Comparison of ENCODE assay signal across 17 cellular contexts in the genomic region with DNA sequence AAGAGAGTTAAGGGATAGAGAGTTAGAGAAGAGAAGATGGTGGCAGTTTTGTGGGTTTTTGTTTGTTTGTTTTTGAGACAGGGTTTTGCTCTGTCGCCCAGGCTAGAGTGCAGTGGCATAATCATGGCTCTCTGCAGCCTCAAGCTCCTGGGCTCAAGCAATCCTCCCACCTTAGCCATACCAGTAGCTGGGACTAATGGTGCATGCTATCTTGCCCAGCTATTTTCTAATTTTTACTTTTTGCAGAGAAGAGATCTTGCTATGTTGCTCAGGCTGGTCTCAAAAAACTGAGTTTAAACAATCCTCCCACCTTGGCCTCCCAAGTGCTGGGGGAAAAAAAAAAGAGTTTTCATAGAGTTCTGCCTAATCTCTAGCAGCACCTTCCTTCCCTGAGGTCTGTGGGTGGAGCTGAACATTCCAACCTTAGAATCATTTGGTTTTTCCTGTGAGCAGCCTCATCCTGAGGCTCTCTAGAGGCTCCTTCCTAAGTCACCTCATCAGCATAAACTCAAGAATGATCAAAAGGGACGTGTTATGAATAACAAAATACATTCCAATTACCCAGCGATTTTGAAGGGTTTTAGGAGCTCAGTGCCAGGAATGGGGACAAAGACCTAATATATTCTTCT.
DNase-seq lines count a peak whose midpoint lies in the region; ATAC-seq and TF ChIP-seq lines count a peak whose summit lies in the region.
"Had no signal": no experiment of that assay in that cellular context is flagged by ENCODE, and none has a peak within 500 bp of the region (broad histone marks: within the 10 kb centered on the region; RNA-seq: fewer than 3 reads in every experiment).

No MANE protein-coding gene starts in this region.

- H3K9me3 ChIP-seq in SK-N-SH (no peaks in the 10 kb centered on the region), right atrium auricular region (no peaks in the 10 kb centered on the region)
- H3K9me3 ChIP-seq: BLaER1 had no signal

- no peaks in the 10 kb centered on the region for H3K36me3 ChIP-seq in SK-N-SH (replicated peaks in 1 of 2; ENCODE audit: control insufficient read depth in 1 of 2, insufficient read depth in 2 of 2, low read length in 1 of 2)
- H3K36me3 ChIP-seq in right atrium auricular region = no peaks in the 10 kb centered on the region
- H3K36me3 ChIP-seq: BLaER1 had no signal

- peak overlapping the region; percentile 60 to 82; a peak in 3 of 4 replicates for H3K27ac ChIP-seq in SK-N-SH (ENCODE audit: low read depth in 2 of 2, low read length in 1 of 2)
- no peak overlapping the region for H3K27ac ChIP-seq in foreskin keratinocyte
- H3K27ac ChIP-seq in right atrium auricular region = no peak overlapping the region
- H3K27ac ChIP-seq: BLaER1, KMS-11 had no signal

- ATAC-seq in foreskin keratinocyte = peak; percentile 8
- no peak for ATAC-seq in GM21717 (IDR thresholded peaks at IDR 0.05; ENCODE audit: unreplicated experiment)
- ATAC-seq: CD8-positive, alpha-beta T cell; HepG2 had no signal

- in situ Hi-C loops in Caki2 (cut with HindIII; ENCODE audit: low pct_unique_long_range_greater_than_20kb, low sequenced_read_pairs) = no loop called here

- no peaks in the 10 kb centered on the region for H3K9me3 Mint-ChIP-seq in nephron progenitor cell
- H3K9me3 Mint-ChIP-seq: CD8-positive, alpha-beta T cell had no signal

- TF ChIP-seq EP300 in SK-N-SH (IDR thresholded peaks at IDR 0.05; ENCODE audit: borderline replicate concordance in 1 of 2, low read depth in 1 of 2, low read length in 1 of 2) = no peak

- no peaks in the 10 kb centered on the region for H3K36me3 Mint-ChIP-seq in nephron progenitor cell (ENCODE audit: low read depth)
- H3K36me3 Mint-ChIP-seq: CD8-positive, alpha-beta T cell had no signal

- WGBS in SK-N-SH (ENCODE audit: low lambda C conversion rate) = 80% methylated on average over 3 of the region's 3 CpGs

- H4K20me1 ChIP-seq in SK-N-SH (ENCODE audit: insufficient read depth) = no peaks in the 10 kb centered on the region
- H4K20me1 ChIP-seq: BLaER1 had no signal

- H3K9me2 ChIP-seq in SK-N-SH = no peaks in the 10 kb centered on the region

- H3K4me2 ChIP-seq in SK-N-SH = peak overlapping the region; percentile 31; the same call in 1 of the 2 replicates
- H3K4me2 ChIP-seq: BLaER1, KMS-11 had no signal

- no peaks in the 10 kb centered on the region for H3K27me3 Mint-ChIP-seq in nephron progenitor cell (ENCODE audit: low read depth, poor library complexity)

- TF ChIP-seq CTCF in SK-N-SH (IDR thresholded peaks at IDR 0.05) (no peak), foreskin keratinocyte (conservative IDR thresholded peaks at IDR 0.05) (no peak), nephron progenitor cell (IDR thresholded peaks at IDR 0.05) (no peak), right atrium auricular region (IDR thresholded peaks at IDR 0.05) (no peak)

- CTCF ChIA-PET in SK-N-SH (lab: Yijun Ruan, JAX) = no interaction called here

- peaks cover 57% of the 10 kb centered on the region for H3K4me1 Mint-ChIP-seq in nephron progenitor cell

- H3K4me3 ChIP-seq in SK-N-SH (ENCODE audit: low read depth in 2 of 2, low read length in 1 of 2) = no peak overlapping the region
- no peak overlapping the region for H3K4me3 ChIP-seq in right atrium auricular region
- H3K4me3 ChIP-seq: BLaER1 had no signal

- peak overlapping the region; percentile 62 for H3K27ac Mint-ChIP-seq in nephron progenitor cell
- H3K27ac Mint-ChIP-seq: CD8-positive, alpha-beta T cell had no signal

- H3K27me3 ChIP-seq in SK-N-SH (ENCODE audit: insufficient read depth) (no peaks in the 10 kb centered on the region), foreskin keratinocyte (peaks cover 2% of the 10 kb centered on the region), right atrium auricular region (no peaks in the 10 kb centered on the region)
- H3K27me3 ChIP-seq: BLaER1 had no signal

- H3K4me3 Mint-ChIP-seq in nephron progenitor cell = no peak overlapping the region
- H3K4me3 Mint-ChIP-seq: CD8-positive, alpha-beta T cell had no signal

- peaks cover 14% of the 10 kb centered on the region for H3F3A ChIP-seq in SK-N-SH (replicated peaks; ENCODE audit: insufficient read depth)

- no peak overlapping the region for H3K9ac ChIP-seq in SK-N-SH
- H3K9ac ChIP-seq: BLaER1, KMS-11 had no signal

- H3K79me2 ChIP-seq in SK-N-SH (ENCODE audit: insufficient read depth) = no peaks in the 10 kb centered on the region

- no peak overlapping the region for H2AFZ ChIP-seq in SK-N-SH (ENCODE audit: low read depth)

- POLR2A ChIA-PET in SK-N-SH (lab: Yijun Ruan, JAX) = no interaction called here

- DNase-seq in Caki2 (ENCODE audit: low read depth) (peak; percentile 6), SK-N-SH (no peak), foreskin keratinocyte (no peak), nephron progenitor cell (no peak), iPS-NIHi7 (ENCODE audit: extremely low spot score) (no peak), NCI-H82 treated with DMSO at 0.1 percent for 48 hours (lab: John Stamatoyannopoulos, UW; ENCODE audit: unreplicated experiment) (no peak), right atrium auricular region (ENCODE audit: low spot score) (no peak)
- DNase-seq: CD8-positive, alpha-beta T cell; DMS79 treated with DMSO at 0.1 percent for 48 hours; GF-D8; NCI-H1436; NCI-H2029; NCI-H510A treated with DMSO at 0.1 percent for 48 hours had no signal

- TF ChIP-seq RAD21 in SK-N-SH (IDR thresholded peaks at IDR 0.05; ENCODE audit: low read length) = no peak

- H3K4me1 ChIP-seq in SK-N-SH (ENCODE audit: control insufficient read depth in 1 of 2, insufficient read depth in 2 of 2, low read depth in 1 of 2, low read length in 1 of 2) = no peaks in the 10 kb centered on the region; a peak in 1 of 4 replicates
- H3K4me1 ChIP-seq in foreskin keratinocyte = no peaks in the 10 kb centered on the region
- no peaks in the 10 kb centered on the region for H3K4me1 ChIP-seq in right atrium auricular region

TF ChIP-seq in SK-N-SH, 30 proteins besides CTCF, POLR2A, EP300 and RAD21:
- TF ChIP-seq NFIC (IDR thresholded peaks at IDR 0.05; ENCODE audit: borderline replicate concordance) (no peak), NRF1 (IDR thresholded peaks at IDR 0.05; ENCODE audit: low read depth, low read length) (no peak), FOXM1 (IDR thresholded peaks at IDR 0.05; ENCODE audit: low read depth) (no peak), YY1 (IDR thresholded peaks at IDR 0.05; ENCODE audit: low read depth) (no peak), SIN3A (IDR thresholded peaks at IDR 0.05; ENCODE audit: borderline replicate concordance, low read depth, low read length) (no peak), RCOR1 (IDR thresholded peaks at IDR 0.05; ENCODE audit: low read length) (no peak), POLR2AphosphoS5 (IDR thresholded peaks at IDR 0.05; ENCODE audit: low read depth, low read length) (no peak), MEF2A (IDR thresholded peaks at IDR 0.05; ENCODE audit: borderline replicate concordance, low read depth) (no peak)

Comparison
In these comparisons a context has a peak if more than half of its experiments do, and no peak if none do; other contexts are left out.
1. H3K27ac ChIP-seq: peak in SK-N-SH (2 of 2); none in foreskin keratinocyte (single experiment) and right atrium auricular region (0 of 2).